8 cellular contexts compared by ENCODE assay signal in genomic region chr14:61662437-61663311, GRCh38. TPM values are rescaled to one million over a fixed set of nuclear protein-coding genes. Genes with fewer than 3 reads are reported as not detected.
DNase-seq lines count a peak whose midpoint lies in the region; ATAC-seq and TF ChIP-seq lines count a peak whose summit lies in the region.

No MANE protein-coding gene starts in this region.

- DNase-seq in Right ventricle myocardium inferior (ENCODE audit: missing footprints) (no peak), right atrium auricular region (ENCODE audit: low spot score) (no peak), NCI-H510A treated with DMSO at 0.1 percent for 48 hours (lab: John Stamatoyannopoulos, UW) (peak; percentile 27), foreskin fibroblast (peak; percentile 76), NCI-H2107 (lab: John Stamatoyannopoulos, UW) (no peak)
- DNase-seq in activated CD8-positive, alpha-beta memory T cell treated with anti-CD3 and anti-CD28 coated beads, Interleukin-2, amount 50 U/mL, for 48 hours, result peak; percentile 76
- peak in 3 of 4 experiments; percentile 27 to 42 (median 28) for DNase-seq in stimulated activated CD4-positive, alpha-beta T cell treated with anti-CD3 and anti-CD28 coated beads, Interleukin-1b, Interleukin-23, amount 100 ng/mL, for 24 hours (ENCODE audit: low read depth in 4 of 4, low spot score in 1 of 4)

- H3K4me3 ChIP-seq in right atrium auricular region (no peak overlapping the region), foreskin fibroblast (ENCODE audit: low read depth in 1 of 2, low read length in 2 of 2) (no peak overlapping the region)

- TF ChIP-seq CTCF in right atrium auricular region (IDR thresholded peaks at IDR 0.05) (no peak), foreskin fibroblast (IDR thresholded peaks at IDR 0.05; ENCODE audit: low read depth, low read length) (no peak)

- no peak overlapping the region for H3K27ac ChIP-seq in right atrium auricular region

- intact Hi-C loops in Right ventricle myocardium inferior (cut with DNase I), result no loop called here

- H3K36me3 ChIP-seq in right atrium auricular region, result no peaks in the 10 kb centered on the region

- ATAC-seq in Right ventricle myocardium inferior, result peak; percentile 48
- peak; percentile 81 for ATAC-seq in HG02840 (IDR thresholded peaks at IDR 0.05; ENCODE audit: low FRiP score, unreplicated experiment)

- no peaks in the 10 kb centered on the region for H3K9me3 ChIP-seq in right atrium auricular region

- no peaks in the 10 kb centered on the region for H3K27me3 ChIP-seq in right atrium auricular region

- H3K4me1 ChIP-seq in right atrium auricular region, result peaks cover 0 to 18% of the 10 kb centered on the region in 2 donors

RNA-seq across cellular contexts. Expression of gene HIF1A, which starts 32.6 kb away (rescaled TPM):
- total RNA-seq in Right ventricle myocardium inferior (53.4 TPM), right atrium auricular region (10 to 100 TPM; 81.2 to 89.1 TPM)

Comparison
In these comparisons a context has a peak if more than half of its experiments do, and no peak if none do; other contexts are left out.
1. DNase-seq: peak in NCI-H510A treated with DMSO at 0.1 percent for 48 hours (single experiment), activated CD8-positive, alpha-beta memory T cell treated with anti-CD3 and anti-CD28 coated beads, Interleukin-2, amount 50 U/mL, for 48 hours (single experiment), foreskin fibroblast (2 of 2) and stimulated activated CD4-positive, alpha-beta T cell treated with anti-CD3 and anti-CD28 coated beads, Interleukin-1b, Interleukin-23, amount 100 ng/mL, for 24 hours (3 of 4); none in Right ventricle myocardium inferior (single experiment), right atrium auricular region (single experiment) and NCI-H2107 (single experiment).